ENCODE assay signal across 1 cellular context in the genomic region with DNA sequence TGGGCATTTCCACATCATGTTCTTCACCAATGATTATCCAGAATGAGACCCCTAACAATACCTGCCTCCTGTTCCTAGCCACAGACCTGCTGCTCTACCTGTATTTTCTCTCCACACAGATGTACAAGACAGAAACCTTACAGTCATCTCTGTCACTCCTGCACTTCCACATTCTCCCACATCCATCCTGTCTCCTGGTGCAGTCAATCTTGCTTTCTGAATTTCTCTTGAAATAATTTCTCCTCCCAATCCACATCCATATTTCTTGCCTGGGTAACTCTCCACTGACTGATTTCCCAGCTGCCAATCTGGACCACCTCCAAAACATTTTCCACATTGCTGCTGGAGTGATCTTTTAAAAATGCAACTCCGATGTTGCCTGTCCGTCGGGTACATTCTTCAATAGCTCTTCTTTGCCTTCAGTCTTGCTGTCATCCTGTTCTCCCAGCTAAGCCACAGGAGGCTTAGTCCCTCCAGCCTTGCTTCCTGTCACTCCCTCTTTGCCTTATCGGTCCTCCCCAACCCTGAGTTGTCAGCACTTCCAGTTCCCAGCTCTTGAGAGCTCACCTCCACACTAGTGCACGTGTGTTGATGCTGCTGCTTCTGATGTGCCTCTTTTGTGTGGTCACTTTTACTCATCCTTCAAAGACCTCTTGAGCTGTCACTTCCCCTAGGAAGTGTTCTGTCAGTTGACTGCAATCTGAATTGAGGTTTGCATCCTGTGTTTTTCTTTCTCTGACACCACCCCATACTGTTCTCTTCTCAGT.
TF ChIP-seq lines count a peak whose summit lies in the region.

No MANE protein-coding gene starts in this region.

TF ChIP-seq in GM12878, 131 proteins besides CTCF, POLR2A, EP300 and RAD21 (continued from another document):
- TF ChIP-seq, protein P1, sequence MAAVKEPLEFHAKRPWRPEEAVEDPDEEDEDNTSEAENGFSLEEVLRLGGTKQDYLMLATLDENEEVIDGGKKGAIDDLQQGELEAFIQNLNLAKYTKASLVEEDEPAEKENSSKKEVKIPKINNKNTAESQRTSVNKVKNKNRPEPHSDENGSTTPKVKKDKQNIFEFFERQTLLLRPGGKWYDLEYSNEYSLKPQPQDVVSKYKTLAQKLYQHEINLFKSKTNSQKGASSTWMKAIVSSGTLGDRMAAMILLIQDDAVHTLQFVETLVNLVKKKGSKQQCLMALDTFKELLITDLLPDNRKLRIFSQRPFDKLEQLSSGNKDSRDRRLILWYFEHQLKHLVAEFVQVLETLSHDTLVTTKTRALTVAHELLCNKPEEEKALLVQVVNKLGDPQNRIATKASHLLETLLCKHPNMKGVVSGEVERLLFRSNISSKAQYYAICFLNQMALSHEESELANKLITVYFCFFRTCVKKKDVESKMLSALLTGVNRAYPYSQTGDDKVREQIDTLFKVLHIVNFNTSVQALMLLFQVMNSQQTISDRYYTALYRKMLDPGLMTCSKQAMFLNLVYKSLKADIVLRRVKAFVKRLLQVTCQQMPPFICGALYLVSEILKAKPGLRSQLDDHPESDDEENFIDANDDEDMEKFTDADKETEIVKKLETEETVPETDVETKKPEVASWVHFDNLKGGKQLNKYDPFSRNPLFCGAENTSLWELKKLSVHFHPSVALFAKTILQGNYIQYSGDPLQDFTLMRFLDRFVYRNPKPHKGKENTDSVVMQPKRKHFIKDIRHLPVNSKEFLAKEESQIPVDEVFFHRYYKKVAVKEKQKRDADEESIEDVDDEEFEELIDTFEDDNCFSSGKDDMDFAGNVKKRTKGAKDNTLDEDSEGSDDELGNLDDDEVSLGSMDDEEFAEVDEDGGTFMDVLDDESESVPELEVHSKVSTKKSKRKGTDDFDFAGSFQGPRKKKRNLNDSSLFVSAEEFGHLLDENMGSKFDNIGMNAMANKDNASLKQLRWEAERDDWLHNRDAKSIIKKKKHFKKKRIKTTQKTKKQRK (IDR thresholded peaks at IDR 0.05; ENCODE audit: low read depth, low read length): no peak
- TF ChIP-seq DPF2 (IDR thresholded peaks at IDR 0.05): no peak
- TF ChIP-seq, protein P2, sequence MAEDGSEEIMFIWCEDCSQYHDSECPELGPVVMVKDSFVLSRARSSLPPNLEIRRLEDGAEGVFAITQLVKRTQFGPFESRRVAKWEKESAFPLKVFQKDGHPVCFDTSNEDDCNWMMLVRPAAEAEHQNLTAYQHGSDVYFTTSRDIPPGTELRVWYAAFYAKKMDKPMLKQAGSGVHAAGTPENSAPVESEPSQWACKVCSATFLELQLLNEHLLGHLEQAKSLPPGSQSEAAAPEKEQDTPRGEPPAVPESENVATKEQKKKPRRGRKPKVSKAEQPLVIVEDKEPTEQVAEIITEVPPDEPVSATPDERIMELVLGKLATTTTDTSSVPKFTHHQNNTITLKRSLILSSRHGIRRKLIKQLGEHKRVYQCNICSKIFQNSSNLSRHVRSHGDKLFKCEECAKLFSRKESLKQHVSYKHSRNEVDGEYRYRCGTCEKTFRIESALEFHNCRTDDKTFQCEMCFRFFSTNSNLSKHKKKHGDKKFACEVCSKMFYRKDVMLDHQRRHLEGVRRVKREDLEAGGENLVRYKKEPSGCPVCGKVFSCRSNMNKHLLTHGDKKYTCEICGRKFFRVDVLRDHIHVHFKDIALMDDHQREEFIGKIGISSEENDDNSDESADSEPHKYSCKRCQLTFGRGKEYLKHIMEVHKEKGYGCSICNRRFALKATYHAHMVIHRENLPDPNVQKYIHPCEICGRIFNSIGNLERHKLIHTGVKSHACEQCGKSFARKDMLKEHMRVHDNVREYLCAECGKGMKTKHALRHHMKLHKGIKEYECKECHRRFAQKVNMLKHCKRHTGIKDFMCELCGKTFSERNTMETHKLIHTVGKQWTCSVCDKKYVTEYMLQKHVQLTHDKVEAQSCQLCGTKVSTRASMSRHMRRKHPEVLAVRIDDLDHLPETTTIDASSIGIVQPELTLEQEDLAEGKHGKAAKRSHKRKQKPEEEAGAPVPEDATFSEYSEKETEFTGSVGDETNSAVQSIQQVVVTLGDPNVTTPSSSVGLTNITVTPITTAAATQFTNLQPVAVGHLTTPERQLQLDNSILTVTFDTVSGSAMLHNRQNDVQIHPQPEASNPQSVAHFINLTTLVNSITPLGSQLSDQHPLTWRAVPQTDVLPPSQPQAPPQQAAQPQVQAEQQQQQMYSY (CRISPR knock-in tag; IDR thresholded peaks at IDR 0.05): no peak
- no peak for TF ChIP-seq STAT3 (IDR thresholded peaks at IDR 0.05; ENCODE audit: low read depth, low read length)
- TF ChIP-seq BACH1 (IDR thresholded peaks at IDR 0.05; ENCODE audit: borderline replicate concordance): no peak
- no peak for TF ChIP-seq SMAD1 (IDR thresholded peaks at IDR 0.05; ENCODE audit: low read depth, partially characterized antibody)
- peak; percentile 72 to 73 for TF ChIP-seq IKZF2 (IDR thresholded peaks at IDR 0.05)
- TF ChIP-seq NR2F1 (conservative IDR thresholded peaks at IDR 0.05): no peak
- no peak for TF ChIP-seq GABPA (IDR thresholded peaks at IDR 0.05; ENCODE audit: low read depth)
- no peak for TF ChIP-seq SUZ12 (IDR thresholded peaks at IDR 0.05; ENCODE audit: unreplicated experiment)
- no peak for TF ChIP-seq YY1 (IDR thresholded peaks at IDR 0.05; ENCODE audit: low read depth, low read length)
- TF ChIP-seq EZH2 (IDR thresholded peaks at IDR 0.05; ENCODE audit: borderline replicate concordance, control insufficient read depth, low read depth, low read length): no peak
- no peak for TF ChIP-seq LARP7 (IDR thresholded peaks at IDR 0.05)
- no peak for TF ChIP-seq SP1 (IDR thresholded peaks at IDR 0.05; ENCODE audit: low read depth, low read length)
- no peak for TF ChIP-seq CBX5 (IDR thresholded peaks at IDR 0.05; ENCODE audit: low read depth)
- TF ChIP-seq TAF1 (IDR thresholded peaks at IDR 0.05; ENCODE audit: borderline replicate concordance, low read depth, low read length): no peak
- no peak for TF ChIP-seq ATF3 (IDR thresholded peaks at IDR 0.05; ENCODE audit: borderline replicate concordance, extremely low read depth, low read depth, low read length)
- TF ChIP-seq RELB (IDR thresholded peaks at IDR 0.05; ENCODE audit: low read depth): no peak
- no peak for TF ChIP-seq NR2C1 (IDR thresholded peaks at IDR 0.05)
- no peak for TF ChIP-seq ZBED1 (IDR thresholded peaks at IDR 0.05; ENCODE audit: borderline replicate concordance)
- TF ChIP-seq RBBP5 (conservative IDR thresholded peaks at IDR 0.05): no peak
- no peak for TF ChIP-seq KAT2A (conservative IDR thresholded peaks at IDR 0.05; ENCODE audit: control insufficient read depth, low read depth, low read length)
- TF ChIP-seq RCOR1 (conservative IDR thresholded peaks at IDR 0.05; ENCODE audit: low read depth, low read length): no peak
- TF ChIP-seq, protein P3, sequence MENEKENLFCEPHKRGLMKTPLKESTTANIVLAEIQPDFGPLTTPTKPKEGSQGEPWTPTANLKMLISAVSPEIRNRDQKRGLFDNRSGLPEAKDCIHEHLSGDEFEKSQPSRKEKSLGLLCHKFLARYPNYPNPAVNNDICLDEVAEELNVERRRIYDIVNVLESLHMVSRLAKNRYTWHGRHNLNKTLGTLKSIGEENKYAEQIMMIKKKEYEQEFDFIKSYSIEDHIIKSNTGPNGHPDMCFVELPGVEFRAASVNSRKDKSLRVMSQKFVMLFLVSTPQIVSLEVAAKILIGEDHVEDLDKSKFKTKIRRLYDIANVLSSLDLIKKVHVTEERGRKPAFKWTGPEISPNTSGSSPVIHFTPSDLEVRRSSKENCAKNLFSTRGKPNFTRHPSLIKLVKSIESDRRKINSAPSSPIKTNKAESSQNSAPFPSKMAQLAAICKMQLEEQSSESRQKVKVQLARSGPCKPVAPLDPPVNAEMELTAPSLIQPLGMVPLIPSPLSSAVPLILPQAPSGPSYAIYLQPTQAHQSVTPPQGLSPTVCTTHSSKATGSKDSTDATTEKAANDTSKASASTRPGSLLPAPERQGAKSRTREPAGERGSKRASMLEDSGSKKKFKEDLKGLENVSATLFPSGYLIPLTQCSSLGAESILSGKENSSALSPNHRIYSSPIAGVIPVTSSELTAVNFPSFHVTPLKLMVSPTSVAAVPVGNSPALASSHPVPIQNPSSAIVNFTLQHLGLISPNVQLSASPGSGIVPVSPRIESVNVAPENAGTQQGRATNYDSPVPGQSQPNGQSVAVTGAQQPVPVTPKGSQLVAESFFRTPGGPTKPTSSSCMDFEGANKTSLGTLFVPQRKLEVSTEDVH (IDR thresholded peaks at IDR 0.05; ENCODE audit: low read depth, partially characterized antibody): no peak
- TF ChIP-seq RUNX3 (IDR thresholded peaks at IDR 0.05; ENCODE audit: low read length): peak; percentile 89
- TF ChIP-seq ZNF687 (IDR thresholded peaks at IDR 0.05): no peak
- TF ChIP-seq, protein P4, sequence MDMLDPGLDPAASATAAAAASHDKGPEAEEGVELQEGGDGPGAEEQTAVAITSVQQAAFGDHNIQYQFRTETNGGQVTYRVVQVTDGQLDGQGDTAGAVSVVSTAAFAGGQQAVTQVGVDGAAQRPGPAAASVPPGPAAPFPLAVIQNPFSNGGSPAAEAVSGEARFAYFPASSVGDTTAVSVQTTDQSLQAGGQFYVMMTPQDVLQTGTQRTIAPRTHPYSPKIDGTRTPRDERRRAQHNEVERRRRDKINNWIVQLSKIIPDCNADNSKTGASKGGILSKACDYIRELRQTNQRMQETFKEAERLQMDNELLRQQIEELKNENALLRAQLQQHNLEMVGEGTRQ (IDR thresholded peaks at IDR 0.05; ENCODE audit: borderline replicate concordance, low read depth, low read length): no peak
- no peak for TF ChIP-seq HCFC1 (IDR thresholded peaks at IDR 0.05; ENCODE audit: low read length)
- TF ChIP-seq BCL3 (IDR thresholded peaks at IDR 0.05; ENCODE audit: borderline replicate concordance, insufficient read depth, low read depth, low read length, poor library complexity, severe bottlenecking): no peak
- no peak for TF ChIP-seq SIN3A (IDR thresholded peaks at IDR 0.05; ENCODE audit: low read depth, low read length)
- TF ChIP-seq, protein P5, sequence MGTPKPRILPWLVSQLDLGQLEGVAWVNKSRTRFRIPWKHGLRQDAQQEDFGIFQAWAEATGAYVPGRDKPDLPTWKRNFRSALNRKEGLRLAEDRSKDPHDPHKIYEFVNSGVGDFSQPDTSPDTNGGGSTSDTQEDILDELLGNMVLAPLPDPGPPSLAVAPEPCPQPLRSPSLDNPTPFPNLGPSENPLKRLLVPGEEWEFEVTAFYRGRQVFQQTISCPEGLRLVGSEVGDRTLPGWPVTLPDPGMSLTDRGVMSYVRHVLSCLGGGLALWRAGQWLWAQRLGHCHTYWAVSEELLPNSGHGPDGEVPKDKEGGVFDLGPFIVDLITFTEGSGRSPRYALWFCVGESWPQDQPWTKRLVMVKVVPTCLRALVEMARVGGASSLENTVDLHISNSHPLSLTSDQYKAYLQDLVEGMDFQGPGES (IDR thresholded peaks at IDR 0.05): no peak
- TF ChIP-seq RB1 (IDR thresholded peaks at IDR 0.05; ENCODE audit: borderline replicate concordance): no peak
- TF ChIP-seq HDAC6 (IDR thresholded peaks at IDR 0.05; ENCODE audit: unreplicated experiment): no peak
- no peak for TF ChIP-seq NBN (IDR thresholded peaks at IDR 0.05)
